8 cellular contexts compared by ENCODE assay signal in the genomic region with DNA sequence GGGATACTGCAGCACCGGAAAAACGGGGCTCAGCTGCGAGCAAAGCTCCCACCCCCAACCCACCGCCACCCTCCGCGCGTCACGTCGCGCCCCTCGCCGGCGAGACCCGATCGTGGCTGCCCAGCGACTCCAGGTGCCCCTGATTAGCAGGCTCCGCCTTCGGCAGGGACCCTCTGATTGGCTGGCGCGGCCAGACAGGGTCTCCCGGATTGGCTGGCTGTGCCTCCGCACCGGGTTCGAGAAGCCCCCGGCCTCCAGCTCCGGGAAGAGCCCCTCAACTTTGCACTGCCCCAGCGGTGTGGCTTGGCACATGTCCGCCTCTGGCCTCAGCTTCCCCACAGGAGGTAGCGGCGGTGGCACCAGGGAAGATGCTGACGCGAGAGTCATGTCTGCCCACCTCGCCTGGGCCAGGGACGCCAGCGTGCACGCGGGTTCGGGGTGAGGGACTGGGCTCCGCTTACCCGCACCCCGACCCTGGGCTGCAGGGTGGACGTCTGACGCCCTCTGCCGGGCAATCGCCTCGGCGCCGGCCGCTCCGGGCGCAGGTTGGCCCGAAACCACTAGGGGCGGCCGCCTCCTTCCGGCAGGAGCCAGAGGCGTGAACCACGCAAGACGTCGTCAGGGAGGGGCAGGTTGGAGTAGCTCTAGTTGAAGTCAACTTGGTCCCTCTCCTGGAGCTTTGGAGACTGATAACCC. TPM values are rescaled to one million over a fixed set of nuclear protein-coding genes. Genes with fewer than 3 reads are reported as not detected.
DNase-seq lines count a peak whose midpoint lies in the region; ATAC-seq and TF ChIP-seq lines count a peak whose summit lies in the region.

No MANE protein-coding gene starts in this region.

- H3K4me3 ChIP-seq in HAP-1 (peak overlapping the region; percentile 75), MG63 (peak overlapping the region; percentile 43)

- H3K9me3 ChIP-seq in HAP-1 (no peaks in the 10 kb centered on the region), MG63 (no peaks in the 10 kb centered on the region)

- H3K4me1 ChIP-seq in HAP-1 = peaks cover 44% of the 10 kb centered on the region

- peaks cover 64% of the 10 kb centered on the region for H3K4me1 Mint-ChIP-seq in activated naive CD8-positive, alpha-beta T cell (ENCODE audit: low read depth)
- peaks cover 46% of the 10 kb centered on the region for H3K4me1 Mint-ChIP-seq in type B pancreatic cell (ENCODE audit: unreplicated experiment)

- peak overlapping the region; percentile 84 for H3K4me3 Mint-ChIP-seq in activated naive CD8-positive, alpha-beta T cell
- H3K4me3 Mint-ChIP-seq in type B pancreatic cell = peak overlapping the region; percentile 88

- peaks cover 58% of the 10 kb centered on the region for H3K36me3 ChIP-seq in HAP-1 (replicated peaks)
- H3K36me3 ChIP-seq in MG63 = peaks cover 17% of the 10 kb centered on the region

- peak overlapping the region; percentile 91 for H3K27ac Mint-ChIP-seq in activated naive CD8-positive, alpha-beta T cell
- H3K27ac Mint-ChIP-seq in type B pancreatic cell = peak overlapping the region; percentile 99

- intact Hi-C loops in Right ventricle myocardium superior (cut with DNase I) = loop anchor here (2.0 to 5.0 kb wide), 2 partner anchors 19 to 97 kb away; no protein-coding TSS in a partner anchor

- ATAC-seq in SK-N-SH treated with all-trans-retinoic acid at 6 μM for 48 hours (peak; percentile 78), Right ventricle myocardium superior (ENCODE audit: poor library complexity) (peak; percentile 69)

- H3K36me3 Mint-ChIP-seq in activated naive CD8-positive, alpha-beta T cell = peaks cover 2% of the 10 kb centered on the region
- peaks cover 5% of the 10 kb centered on the region for H3K36me3 Mint-ChIP-seq in type B pancreatic cell

- in situ Hi-C loops in HAP-1 (cut with MboI; ENCODE audit: low sequenced_read_pairs) = no loop called here

- peak; percentile 93 for DNase-seq in GM03348 (ENCODE audit: low spot score)
- peak; percentile 87 to 94 for DNase-seq in HAP-1 (ENCODE audit: low spot score in 2 of 2)
- peak; percentile 89 for DNase-seq in MG63
- peak; percentile 94 for DNase-seq in Right ventricle myocardium superior
- DNase-seq in pons (ENCODE audit: low spot score) = peak; percentile 80
- DNase-seq in type B pancreatic cell (ENCODE audit: extremely low spot score, unreplicated experiment) = peak; percentile 96

- no peaks in the 10 kb centered on the region for H3K27me3 Mint-ChIP-seq in activated naive CD8-positive, alpha-beta T cell
- H3K27me3 Mint-ChIP-seq in type B pancreatic cell = peaks cover 3% of the 10 kb centered on the region

- peak; percentile 99 for TF ChIP-seq CTCF in type B pancreatic cell (conservative IDR thresholded peaks at IDR 0.05)

- H3K27me3 ChIP-seq in HAP-1 (ENCODE audit: low read depth) (no peaks in the 10 kb centered on the region), MG63 (no peaks in the 10 kb centered on the region)

- no peaks in the 10 kb centered on the region for H3K9me3 Mint-ChIP-seq in activated naive CD8-positive, alpha-beta T cell (ENCODE audit: low read depth)
- no peaks in the 10 kb centered on the region for H3K9me3 Mint-ChIP-seq in type B pancreatic cell

TF ChIP-seq in SK-N-SH treated with all-trans-retinoic acid at 6 μM for 48 hours, 23 proteins besides CTCF, POLR2A, EP300 and RAD21:
- TF ChIP-seq GLIS3 (CRISPR knock-in tag; IDR thresholded peaks at IDR 0.05) (no peak), RARB (CRISPR knock-in tag; IDR thresholded peaks at IDR 0.05) (0 out of 2 replicates have a peak, but pooled peaks have one; percentile 40)

RNA-seq across cellular contexts. Expression of a gene that starts 0.5 kb away (rescaled TPM):
- total RNA-seq in MG63 (2014; rRNA removed; shearing (Covaris generic); ENCODE audit: low replicate concordance) = 0.20 and 6.3 TPM in 2 replicates
- 41.8 TPM for total RNA-seq in Right ventricle myocardium superior
- total RNA-seq in type B pancreatic cell (ENCODE audit: low replicate concordance) = 24.9 and 26.0 TPM in 2 replicates

RNA-seq across cellular contexts. Expression of a gene that starts 9.8 kb away (rescaled TPM):
- 1.0 and 1.1 TPM in 2 replicates for total RNA-seq in MG63 (2014; rRNA removed; shearing (Covaris generic); ENCODE audit: low replicate concordance)
- total RNA-seq in Right ventricle myocardium superior (8.6 TPM), type B pancreatic cell (ENCODE audit: low replicate concordance) (28.4 and 34.2 TPM in 2 replicates)

Comparison
In these comparisons a context has a peak if more than half of its experiments do, and no peak if none do; other contexts are left out.
1. Peak in every context shown above with its lines: DNase-seq, ATAC-seq and H3K4me3 ChIP-seq.